In the genomic region with DNA sequence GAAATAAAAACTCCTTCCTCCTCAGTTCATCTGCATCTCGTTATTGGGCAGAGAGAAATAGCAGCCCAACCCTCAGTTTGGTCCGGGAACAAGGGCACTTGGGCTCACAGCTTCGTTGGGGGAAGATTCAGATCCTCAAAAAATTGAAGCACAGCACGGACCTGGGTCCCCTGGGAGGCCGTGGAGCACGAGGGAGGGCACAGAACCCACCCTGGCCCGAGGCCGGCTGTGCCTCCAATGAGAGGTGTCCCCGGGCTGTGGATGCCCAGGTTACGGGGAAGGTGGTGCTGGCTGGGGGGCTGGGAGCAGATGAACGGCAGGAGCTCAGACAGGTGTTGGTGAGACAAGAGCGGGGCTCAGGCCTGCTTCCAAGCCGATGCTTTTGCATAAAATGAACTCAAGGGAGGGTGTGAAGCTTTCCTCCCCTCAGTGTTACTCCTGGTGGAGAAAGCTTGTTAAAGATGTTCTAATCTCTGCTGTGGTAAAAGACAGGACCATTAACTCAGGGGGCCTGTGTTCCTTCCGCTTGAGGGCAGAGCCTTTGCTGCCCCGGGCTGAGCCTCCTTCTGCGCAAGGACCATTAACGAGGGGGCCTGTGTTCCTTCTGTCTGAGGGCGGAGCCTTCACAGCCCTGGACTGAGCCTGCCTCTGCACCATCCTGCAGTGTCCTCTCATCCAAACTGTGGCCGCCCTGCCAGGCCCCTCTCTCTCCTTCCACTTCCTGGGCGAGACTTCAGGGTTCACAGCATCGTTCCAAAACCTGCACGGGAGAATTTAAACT, we compare ENCODE assay signal across 26 cellular contexts.
DNase-seq lines count a peak whose midpoint lies in the region; ATAC-seq lines count a peak whose summit lies in the region.
"Had no signal": no experiment of that assay in that cellular context is flagged by ENCODE, and none has a peak within 500 bp of the region (broad histone marks: within the 10 kb centered on the region; RNA-seq: fewer than 3 reads in every experiment).

No MANE protein-coding gene starts in this region.

- intact Hi-C loops in posterior vena cava (cut with DNase I), result no loop called here

- H3K36me3 ChIP-seq in BLaER1, result no peaks in the 10 kb centered on the region
- H3K36me3 ChIP-seq: esophagus muscularis mucosa, prostate gland, transverse colon had no signal

- H3K27me3 Mint-ChIP-seq in activated CD8-positive, alpha-beta memory T cell treated with anti-CD3 and anti-CD28 coated beads, Interleukin-2, amount 10 ng/mL, durations not matched to agents 7 days and 5 days, result no peaks in the 10 kb centered on the region

- H3K27me3 ChIP-seq in BLaER1, result no peaks in the 10 kb centered on the region

- H3K4me1 ChIP-seq in BLaER1, result peaks cover 19% of the 10 kb centered on the region
- H3K4me1 ChIP-seq: esophagus muscularis mucosa, prostate gland, transverse colon had no signal

- CTCF ChIA-PET in activated CD8-positive, alpha-beta memory T cell treated with anti-CD3 and anti-CD28 coated beads, Interleukin-2, amount 10 ng/mL, durations not matched to agents 7 days and 5 days (lab: Charles Lee), result interaction anchor here (2.1 kb wide), 1 partner anchor 14 kb away, joined by 9 read pairs; no protein-coding TSS in a partner anchor

- H3K36me3 Mint-ChIP-seq in activated CD8-positive, alpha-beta memory T cell treated with anti-CD3 and anti-CD28 coated beads, Interleukin-2, amount 10 ng/mL, durations not matched to agents 7 days and 5 days, result no peaks in the 10 kb centered on the region
- H3K36me3 Mint-ChIP-seq: activated naive CD8-positive, alpha-beta T cell treated with anti-CD3 and anti-CD28 coated beads, Interleukin-2, amount 10 ng/mL, durations not matched to agents 7 days and 5 days; T-cell had no signal

- H3K27ac ChIP-seq in BLaER1, result no peak overlapping the region
- H3K27ac ChIP-seq: esophagus muscularis mucosa, PC-9, prostate gland, skin epidermis, transverse colon had no signal

- H4K20me1 ChIP-seq in BLaER1, result no peaks in the 10 kb centered on the region; the same call in 1 of the 2 replicates

- no peak for ATAC-seq in HG03469 (IDR thresholded peaks at IDR 0.05; ENCODE audit: unreplicated experiment)
- ATAC-seq in activated CD8-positive, alpha-beta memory T cell treated with anti-CD3 and anti-CD28 coated beads, Interleukin-2, amount 10 ng/mL, durations not matched to agents 7 days and 5 days, result no peak
- ATAC-seq: HCT116 had no signal

- no peak overlapping the region for H3K9ac ChIP-seq in BLaER1

- H3K4me3 ChIP-seq in BLaER1, result no peak overlapping the region
- H3K4me3 ChIP-seq: esophagus muscularis mucosa, PC-9, prostate gland, skin epidermis, transverse colon had no signal

- no peaks in the 10 kb centered on the region for H3K4me1 Mint-ChIP-seq in activated CD8-positive, alpha-beta memory T cell treated with anti-CD3 and anti-CD28 coated beads, Interleukin-2, amount 10 ng/mL, durations not matched to agents 7 days and 5 days
- H3K4me1 Mint-ChIP-seq: activated CD4-positive, alpha-beta T cell treated with anti-CD3 and anti-CD28 coated beads, Interleukin-2, amount 10 ng/mL, durations not matched to agents 7 days and 5 days; activated naive CD8-positive, alpha-beta T cell treated with anti-CD3 and anti-CD28 coated beads, Interleukin-2, amount 10 ng/mL, durations not matched to agents 7 days and 5 days; nephron; T-cell had no signal

- no peak overlapping the region for H3K27ac Mint-ChIP-seq in activated CD8-positive, alpha-beta memory T cell treated with anti-CD3 and anti-CD28 coated beads, Interleukin-2, amount 10 ng/mL, durations not matched to agents 7 days and 5 days
- H3K27ac Mint-ChIP-seq: activated CD4-positive, alpha-beta T cell treated with anti-CD3 and anti-CD28 coated beads, Interleukin-2, amount 10 ng/mL, durations not matched to agents 7 days and 5 days; activated naive CD8-positive, alpha-beta T cell treated with anti-CD3 and anti-CD28 coated beads, Interleukin-2, amount 10 ng/mL, durations not matched to agents 7 days and 5 days; activated T-helper 2 cell treated with anti-CD3 and anti-CD28 coated beads, Interferon-gamma antibody, Interleukin-2, Interleukin-4, amounts not matched to agents 10 μg/mL and 5 μg/mL and 100 μg/mL, durations not matched to agents 14 hours and 24 hours and 36 hours; nephron; T-cell had no signal

- H3K9me3 Mint-ChIP-seq in activated CD8-positive, alpha-beta memory T cell treated with anti-CD3 and anti-CD28 coated beads, Interleukin-2, amount 10 ng/mL, durations not matched to agents 7 days and 5 days (ENCODE audit: low read depth), result peaks cover 8% of the 10 kb centered on the region

- peaks cover 22% of the 10 kb centered on the region for H3K9me3 ChIP-seq in BLaER1
- H3K9me3 ChIP-seq: prostate gland had no signal

- peak; percentile 40 for DNase-seq in DMS153 treated with DMSO at 0.1 percent for 48 hours (lab: John Stamatoyannopoulos, UW; ENCODE audit: unreplicated experiment)
- peak; percentile 5 for DNase-seq in NCI-H2196 treated with DMSO at 0.1 percent for 48 hours (lab: John Stamatoyannopoulos, UW; ENCODE audit: unreplicated experiment)
- DNase-seq in islet precursor cell, result peak; percentile 77
- DNase-seq in central memory CD4-positive, alpha-beta T cell, result no peak
- DNase-seq in posterior vena cava (ENCODE audit: low spot score), result no peak
- DNase-seq in activated CD8-positive, alpha-beta memory T cell treated with anti-CD3 and anti-CD28 coated beads, Interleukin-2, amount 10 ng/mL, durations not matched to agents 7 days and 5 days, result no peak
- DNase-seq: activated CD4-positive, alpha-beta T cell treated with anti-CD3 and anti-CD28 coated beads, Interleukin-2, amount 10 ng/mL, durations not matched to agents 7 days and 5 days; activated CD8-positive, alpha-beta memory T cell treated with anti-CD3 and anti-CD28 coated beads, Interleukin-2, amount 50 U/mL, for 4 hours; activated naive CD8-positive, alpha-beta T cell treated with anti-CD3 and anti-CD28 coated beads, Interleukin-2, amount 10 ng/mL, durations not matched to agents 7 days and 5 days; COR-L47; effector CD8-positive, alpha-beta T cell; NCI-H1105; PC-9; SHP77 treated with DMSO at 0.1 percent for 48 hours; stimulated activated CD4-positive, alpha-beta T cell treated with anti-CD3 and anti-CD28 coated beads, Interleukin-2, amount 100 ng/mL, for 24 hours; stimulated activated naive CD4-positive, alpha-beta T cell treated with Interleukin-2 at 50 U/mL for 16 hours; T-cell; transverse colon had no signal

- H3K4me2 ChIP-seq in BLaER1, result peak overlapping the region; percentile 60
- H3K4me2 ChIP-seq: PC-9 had no signal

- H3K4me3 Mint-ChIP-seq in activated CD8-positive, alpha-beta memory T cell treated with anti-CD3 and anti-CD28 coated beads, Interleukin-2, amount 10 ng/mL, durations not matched to agents 7 days and 5 days, result no peak overlapping the region
- H3K4me3 Mint-ChIP-seq: activated CD4-positive, alpha-beta T cell treated with anti-CD3 and anti-CD28 coated beads, Interleukin-2, amount 10 ng/mL, durations not matched to agents 7 days and 5 days; activated naive CD8-positive, alpha-beta T cell treated with anti-CD3 and anti-CD28 coated beads, Interleukin-2, amount 10 ng/mL, durations not matched to agents 7 days and 5 days; nephron; T-cell had no signal

Comparison
In these comparisons a context has a peak if more than half of its experiments do, and no peak if none do; other contexts are left out.
1. DNase-seq: peak in DMS153 treated with DMSO at 0.1 percent for 48 hours (single experiment), NCI-H2196 treated with DMSO at 0.1 percent for 48 hours (single experiment) and islet precursor cell (single experiment); none in central memory CD4-positive, alpha-beta T cell (single experiment), posterior vena cava (single experiment) and activated CD8-positive, alpha-beta memory T cell treated with anti-CD3 and anti-CD28 coated beads, Interleukin-2, amount 10 ng/mL, durations not matched to agents 7 days and 5 days (single experiment).